ENCODE assay signal across 9 cellular contexts in genomic region chr17:45225964-45226530, GRCh38. TPM values are rescaled to one million over a fixed set of nuclear protein-coding genes. Genes with fewer than 3 reads are reported as not detected.
A peak's percentile ranks its signal among the peaks of the same experiment; 100 is the strongest.
DNase-seq lines count a peak whose midpoint lies in the region; ATAC-seq, FAIRE-seq and TF ChIP-seq lines count a peak whose summit lies in the region.
"Had no signal": no experiment of that assay in that cellular context is flagged by ENCODE, and none has a peak within 500 bp of the region (broad histone marks: within the 10 kb centered on the region; RNA-seq: fewer than 3 reads in every experiment).

No MANE protein-coding gene starts in this region.

- H3K27ac ChIP-seq in SK-N-SH (ENCODE audit: low read depth in 2 of 2, low read length in 1 of 2) (no peak overlapping the region), psoas muscle (no peak overlapping the region)
- H3K27ac ChIP-seq in effector memory CD4-positive, alpha-beta T cell (ENCODE audit: insufficient read depth, low read length, poor library complexity, severe bottlenecking): peak overlapping the region; percentile 100
- H3K27ac ChIP-seq: 22Rv1 had no signal

- H3K4me1 ChIP-seq in SK-N-SH (ENCODE audit: control insufficient read depth in 1 of 2, insufficient read depth in 2 of 2, low read depth in 1 of 2, low read length in 1 of 2) (peaks cover 3 to 35% of the 10 kb centered on the region in 2 experiments; a peak in 2 of 4 replicates), psoas muscle (peaks cover 18% of the 10 kb centered on the region)
- peaks cover 75% of the 10 kb centered on the region for H3K4me1 ChIP-seq in effector memory CD4-positive, alpha-beta T cell (ENCODE audit: control insufficient read depth, insufficient read depth, low read length, poor library complexity, severe bottlenecking)

- H3K4me3 ChIP-seq in SK-N-SH (ENCODE audit: low read depth in 2 of 2, low read length in 1 of 2): no peak overlapping the region
- peak overlapping the region; percentile 79 for H3K4me3 ChIP-seq in effector memory CD4-positive, alpha-beta T cell (ENCODE audit: insufficient read depth, low read depth, low read length, poor library complexity, severe bottlenecking)
- H3K4me3 ChIP-seq in psoas muscle: no peak overlapping the region

- H3K4me3 Mint-ChIP-seq in IgD-negative memory B cell: peak overlapping the region; percentile 98 to 100 (median 100)

- ATAC-seq in SK-N-SH treated with all-trans-retinoic acid at 6 μM for 48 hours: no peak
- no peak for ATAC-seq in psoas muscle

- no peak overlapping the region for H3K4me2 ChIP-seq in SK-N-SH

- TF ChIP-seq EP300 in SK-N-SH (IDR thresholded peaks at IDR 0.05; ENCODE audit: borderline replicate concordance in 1 of 2, low read depth in 1 of 2, low read length in 1 of 2): no peak

- peaks cover 3% of the 10 kb centered on the region for H3K36me3 Mint-ChIP-seq in IgD-negative memory B cell

- peaks cover 2% of the 10 kb centered on the region for H3F3A ChIP-seq in SK-N-SH (replicated peaks; ENCODE audit: insufficient read depth)

- H3K27me3 ChIP-seq in SK-N-SH (ENCODE audit: insufficient read depth): no peaks in the 10 kb centered on the region
- H3K27me3 ChIP-seq in effector memory CD4-positive, alpha-beta T cell (replicated peaks; ENCODE audit: control insufficient read depth, insufficient read depth, low read length, poor library complexity, severe bottlenecking): no peaks in the 10 kb centered on the region
- H3K27me3 ChIP-seq in psoas muscle (ENCODE audit: insufficient read depth in 3 of 3, low read length in 2 of 3): peaks cover 0 to 11% (median 6%) of the 10 kb centered on the region in 3 donors

- no peaks in the 10 kb centered on the region for H4K20me1 ChIP-seq in SK-N-SH (ENCODE audit: insufficient read depth)

- FAIRE-seq in urothelium cell line (lab: Jason Lieb, UNC): no peak

- no peaks in the 10 kb centered on the region for H3K27me3 Mint-ChIP-seq in IgD-negative memory B cell

- H3K4me1 Mint-ChIP-seq in IgD-negative memory B cell: peaks cover 37 to 55% (median 45%) of the 10 kb centered on the region in 3 donors

- intact Hi-C loops in psoas muscle (cut with DNase I): loop anchor here in 1 of 2 donors (2.0 kb wide), 1 partner anchor 17 kb away; no protein-coding TSS in a partner anchor

- POLR2A ChIA-PET in SK-N-SH (lab: Yijun Ruan, JAX): no interaction called here

- no peaks in the 10 kb centered on the region for H3K9me2 ChIP-seq in SK-N-SH

- H3K9me3 Mint-ChIP-seq in IgD-negative memory B cell: no peaks in the 10 kb centered on the region

- H3K36me3 ChIP-seq in SK-N-SH (replicated peaks in 1 of 2; ENCODE audit: control insufficient read depth in 1 of 2, insufficient read depth in 2 of 2, low read length in 1 of 2) (no peaks in the 10 kb centered on the region), psoas muscle (ENCODE audit: insufficient read depth in 1 of 2, low read depth in 1 of 2) (no peaks in the 10 kb centered on the region)
- H3K36me3 ChIP-seq in effector memory CD4-positive, alpha-beta T cell (ENCODE audit: control insufficient read depth, insufficient read depth, low read length): no peaks in the 10 kb centered on the region

- no peak overlapping the region for H3K9ac ChIP-seq in SK-N-SH

- DNase-seq in SK-N-SH: no peak
- peak; percentile 85 to 95 for DNase-seq in activated CD4-positive, alpha-beta T cell treated with anti-CD3 and anti-CD28 coated beads, Interleukin-2, amount 50 U/mL, for 24 hours (ENCODE audit: low read depth in 1 of 2, low spot score in 1 of 2)
- peak; percentile 91 to 95 (median 95) for DNase-seq in effector memory CD4-positive, alpha-beta T cell
- peak; percentile 70 to 76 for DNase-seq in psoas muscle
- DNase-seq in urothelium cell line (ENCODE audit: low spot score): peak; percentile 60
- no peak for DNase-seq in NCI-H2227 treated with DMSO at 0.1 percent for 48 hours (lab: John Stamatoyannopoulos, UW)

- no peaks in the 10 kb centered on the region for H3K9me3 ChIP-seq in SK-N-SH
- no peaks in the 10 kb centered on the region for H3K9me3 ChIP-seq in effector memory CD4-positive, alpha-beta T cell (ENCODE audit: control insufficient read depth, low read length)
- H3K9me3 ChIP-seq in psoas muscle: no peaks in the 10 kb centered on the region

- no peak for TF ChIP-seq RAD21 in SK-N-SH (IDR thresholded peaks at IDR 0.05; ENCODE audit: low read length)

- TF ChIP-seq CTCF in SK-N-SH (IDR thresholded peaks at IDR 0.05) (no peak), psoas muscle (IDR thresholded peaks at IDR 0.05) (no peak)

- 0 out of 2 replicates have a peak overlapping the region, but pooled peaks have one; percentile 16 for H2AFZ ChIP-seq in SK-N-SH (ENCODE audit: low read depth)

- CTCF ChIA-PET in SK-N-SH (lab: Yijun Ruan, JAX): interaction anchor here (0.8 to 16.2 kb wide), 10 partner anchors 13 to 602 kb away, joined by 3 to 260 read pairs (median 4); partner anchors contain the start of genes ACBD4 and HEXIM2

- peak overlapping the region; percentile 99 to 100 (median 100) for H3K27ac Mint-ChIP-seq in IgD-negative memory B cell

- H3K79me2 ChIP-seq in SK-N-SH (ENCODE audit: insufficient read depth): no peaks in the 10 kb centered on the region

- 84% methylated on average over 11 of the region's 11 CpGs for WGBS in SK-N-SH (ENCODE audit: low lambda C conversion rate)
- 77 to 87% (median 79%) methylated on average over 11 of the region's 11 CpGs for WGBS in psoas muscle, 3 donors

TF ChIP-seq in SK-N-SH, 30 proteins besides CTCF, POLR2A, EP300 and RAD21 (continues in another document):
- TF ChIP-seq POLR2AphosphoS5 (IDR thresholded peaks at IDR 0.05; ENCODE audit: low read depth, low read length) (no peak), RXRA (IDR thresholded peaks at IDR 0.05; ENCODE audit: borderline replicate concordance, low read depth) (no peak), USF1 (IDR thresholded peaks at IDR 0.05; ENCODE audit: borderline replicate concordance, low read depth) (no peak), SIN3A (IDR thresholded peaks at IDR 0.05; ENCODE audit: borderline replicate concordance, low read depth, low read length) (no peak), NFIC (IDR thresholded peaks at IDR 0.05; ENCODE audit: borderline replicate concordance) (no peak), TCF12 (IDR thresholded peaks at IDR 0.05) (no peak), TAF1 (IDR thresholded peaks at IDR 0.05; ENCODE audit: borderline replicate concordance, low read depth, low read length) (no peak), ELF1 (IDR thresholded peaks at IDR 0.05) (no peak), RFX5 (IDR thresholded peaks at IDR 0.05; ENCODE audit: low read length) (no peak), FOXJ3 (CRISPR knock-in tag; IDR thresholded peaks at IDR 0.05) (no peak), YY1 (IDR thresholded peaks at IDR 0.05; ENCODE audit: low read depth) (no peak), GABPA (IDR thresholded peaks at IDR 0.05; ENCODE audit: low read depth) (no peak), MAX (IDR thresholded peaks at IDR 0.05; ENCODE audit: low read depth) (no peak)

TF ChIP-seq in SK-N-SH treated with all-trans-retinoic acid at 6 μM for 48 hours, 23 proteins besides CTCF, POLR2A, EP300 and RAD21 (continues in another document):
- no peak for TF ChIP-seq OSR1 (CRISPR knock-in tag; IDR thresholded peaks at IDR 0.05)
- no peak for TF ChIP-seq ZFP3 (CRISPR knock-in tag; IDR thresholded peaks at IDR 0.05)
- TF ChIP-seq PATZ1 (CRISPR knock-in tag; IDR thresholded peaks at IDR 0.05; ENCODE audit: borderline replicate concordance): no peak
- no peak for TF ChIP-seq PPARA (CRISPR knock-in tag; IDR thresholded peaks at IDR 0.05; ENCODE audit: borderline replicate concordance)
- TF ChIP-seq ZNF8 (CRISPR knock-in tag; IDR thresholded peaks at IDR 0.05): no peak
- TF ChIP-seq POU6F1 (CRISPR knock-in tag; IDR thresholded peaks at IDR 0.05; ENCODE audit: borderline replicate concordance, low read depth): no peak
- no peak for TF ChIP-seq ZNF565 (CRISPR knock-in tag; conservative IDR thresholded peaks at IDR 0.05; ENCODE audit: low read depth)

RNA-seq across cellular contexts. Expression of gene FMNL1, which starts 4.4 kb away (rescaled TPM):
- polyA plus RNA-seq in SK-N-SH (2012; rRNA removed) (1.5 and 2.8 TPM in 2 replicates), IgD-negative memory B cell (36.5 TPM), psoas muscle (1 to 10 TPM; 1.8 to 2.4 (median 2.3) TPM)
- 1.6 and 2.7 TPM in 2 replicates for polyA plus RNA-seq in SK-N-SH (2012; cell fraction: cytosol; rRNA removed)
- 7.1 and 9.0 TPM in 2 replicates for polyA plus RNA-seq in SK-N-SH (2012; cell fraction: nucleus; rRNA removed)
- total RNA-seq in psoas muscle: 1 to 10 TPM; 5.4 to 6.5 (median 6.0) TPM

RNA-seq across cellular contexts. Expression of gene SPATA32, which starts 35.8 kb away (rescaled TPM):
- polyA plus RNA-seq in SK-N-SH (2012; rRNA removed): 0.08 TPM in 1 of 2 replicates, not detected in the other
- polyA plus RNA-seq in SK-N-SH (2012; cell fraction: cytosol; rRNA removed): not detected in 2 replicates
- polyA plus RNA-seq in SK-N-SH (2012; cell fraction: nucleus; rRNA removed): 0.10 TPM in 1 of 2 replicates, not detected in the other
- polyA plus RNA-seq in IgD-negative memory B cell: 0.34 TPM
- total RNA-seq in psoas muscle: under 1 TPM in 1 of 4 donors, not detected in 3; 0.11 TPM
- not detected for polyA plus RNA-seq in psoas muscle

Comparison
In these comparisons a context has a peak if more than half of its experiments do, and no peak if none do; other contexts are left out.
1. DNase-seq: peak in activated CD4-positive, alpha-beta T cell treated with anti-CD3 and anti-CD28 coated beads, Interleukin-2, amount 50 U/mL, for 24 hours (2 of 2), effector memory CD4-positive, alpha-beta T cell (3 of 3), psoas muscle (2 of 2) and urothelium cell line (single experiment); none in SK-N-SH (single experiment) and NCI-H2227 treated with DMSO at 0.1 percent for 48 hours (single experiment).